Comparison of ENCODE assay signal across 24 cellular contexts in the genomic region with DNA sequence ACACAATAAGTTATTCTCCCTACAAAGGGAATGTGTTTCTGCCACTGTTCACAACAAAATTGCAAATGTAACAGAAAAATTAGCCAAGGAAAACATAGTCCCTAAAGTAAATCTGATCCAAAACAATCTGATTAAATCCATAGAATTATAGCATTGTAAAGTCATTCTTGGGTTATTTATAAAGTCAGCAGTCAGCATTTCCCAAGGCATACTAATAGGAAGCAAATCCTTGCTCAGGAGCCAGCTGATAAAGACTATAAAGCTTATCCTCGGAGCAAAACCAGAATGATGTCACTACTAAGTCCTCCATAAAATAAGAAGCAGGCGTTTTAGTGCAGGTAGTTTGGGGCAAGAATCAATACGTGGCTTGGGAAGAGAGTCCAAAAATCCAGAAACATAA.
DNase-seq lines count a peak whose midpoint lies in the region; ATAC-seq and TF ChIP-seq lines count a peak whose summit lies in the region.
"Had no signal": no experiment of that assay in that cellular context is flagged by ENCODE, and none has a peak within 500 bp of the region (broad histone marks: within the 10 kb centered on the region; RNA-seq: fewer than 3 reads in every experiment).

No MANE protein-coding gene starts in this region.

- no peaks in the 10 kb centered on the region for H3K9me3 ChIP-seq in HEK293 (ENCODE audit: control insufficient read depth, insufficient read depth, low read depth, low read length)
- H3K9me3 ChIP-seq in PC-3 (ENCODE audit: low read length): no peaks in the 10 kb centered on the region
- H3K9me3 ChIP-seq in adrenal gland (replicated peaks in 1 of 3): no peaks in the 10 kb centered on the region
- H3K9me3 ChIP-seq: A549, SK-N-SH had no signal

- peak; percentile 41 for DNase-seq in PC-3
- peak; percentile 6 for DNase-seq in fibroblast of the aortic adventitia (ENCODE audit: low read depth)
- peak; percentile 69 for DNase-seq in retinal pigment epithelial cell (ENCODE audit: low read depth)
- no peak for DNase-seq in OCI-M1 (lab: John Stamatoyannopoulos, UW)
- no peak for DNase-seq in MV-4-11 (lab: John Stamatoyannopoulos, UW)
- DNase-seq in adrenal gland: no peak
- DNase-seq: C1 segment of cervical spinal cord; CD4-positive, alpha-beta memory T cell; COR-L47; DMS79; EL; GDM1; GOT3; HCEC 1CT; IMR-90; KG1; NCI-H1092 treated with DMSO at 0.1 percent for 48 hours; NCI-H187 treated with DMSO at 0.1 percent for 48 hours; NCI-H524 treated with DMSO at 0.1 percent for 48 hours; NCI-H774; SIG-M5; SK-N-SH had no signal

- H3K36me3 ChIP-seq in HEK293 (ENCODE audit: control insufficient read depth in 2 of 2, insufficient read depth in 1 of 2, low read length in 2 of 2) (no peaks in the 10 kb centered on the region), PC-3 (ENCODE audit: low read depth, low read length) (no peaks in the 10 kb centered on the region), adrenal gland (replicated peaks in 1 of 2) (no peaks in the 10 kb centered on the region)

- POLR2A ChIA-PET in HEK293 (lab: Yijun Ruan, JAX) (interaction anchor here (0.6 kb wide), 1 partner anchor 373 kb away, joined by 6 read pairs; no protein-coding TSS in a partner anchor), PC-3 (lab: Charles Lee; ENCODE audit: unreplicated experiment) (interaction anchor here (0.6 kb wide), 1 partner anchor 292 kb away, joined by 3 read pairs; no protein-coding TSS in a partner anchor)

- H3K27me3 ChIP-seq in PC-3 (ENCODE audit: low read length) (no peaks in the 10 kb centered on the region), adrenal gland (peaks cover 3% of the 10 kb centered on the region)

- no peak for TF ChIP-seq POLR2A in adrenal gland (IDR thresholded peaks at IDR 0.05)

- BruUV-seq in PC-3 (replicated peaks; lab: Mats Ljungman, UMichigan): no TSS peak

- no peak overlapping the region for H3K9ac ChIP-seq in PC-3 (ENCODE audit: low read length)
- H3K9ac ChIP-seq: SK-N-SH had no signal

- intact Hi-C loops in PC-3 (cut with micrococcal nuclease) (loop anchor here (1.0 to 10.0 kb wide), 3 partner anchors 67 to 553 kb away; a partner anchor contains a TSS), adrenal gland (cut with DNase I) (loop anchor here in 1 of 2 donors (5.0 to 10.0 kb wide), 2 partner anchors 295 to 473 kb away; no protein-coding TSS in a partner anchor)

- H3K4me1 ChIP-seq in HEK293 (ENCODE audit: control insufficient read depth, insufficient read depth, low read length) (peaks cover 15% of the 10 kb centered on the region), PC-3 (ENCODE audit: insufficient read depth, low read length) (peaks cover 29% of the 10 kb centered on the region), adrenal gland (replicated peaks in 1 of 2) (peaks cover 0 to 6% of the 10 kb centered on the region in 2 donors)
- H3K4me1 ChIP-seq: A549 had no signal

- H3F3A ChIP-seq in PC-3 (ENCODE audit: low read length, unreplicated experiment): no peaks in the 10 kb centered on the region

- H3K27ac ChIP-seq in HEK293 (ENCODE audit: extremely low read depth, low read depth, low read length): no peak overlapping the region
- H3K27ac ChIP-seq in PC-3 (ENCODE audit: low read length): no peak overlapping the region
- no peak overlapping the region for H3K27ac ChIP-seq in adrenal gland
- H3K27ac ChIP-seq: A549 had no signal

- ATAC-seq in PC-3: peak; percentile 25
- ATAC-seq: A549 had no signal

- H3K4me2 ChIP-seq in PC-3 (ENCODE audit: low read length): no peak overlapping the region
- H3K4me2 ChIP-seq: A549, SK-N-SH had no signal

- H2AFZ ChIP-seq in PC-3 (ENCODE audit: low read length): no peak overlapping the region

- no peak for TF ChIP-seq CTCF in HEK293 (tag by site-specific recombination; IDR thresholded peaks at IDR 0.05)
- no peak for TF ChIP-seq CTCF in PC-3 (conservative IDR thresholded peaks at IDR 0.05; ENCODE audit: low read depth, low read length)
- TF ChIP-seq CTCF in fibroblast of the aortic adventitia (IDR thresholded peaks at IDR 0.05; ENCODE audit: insufficient read depth, low read length): no peak
- no peak for TF ChIP-seq CTCF in retinal pigment epithelial cell (conservative IDR thresholded peaks at IDR 0.05; ENCODE audit: low read depth, low read length)
- no peak for TF ChIP-seq CTCF in adrenal gland (IDR thresholded peaks at IDR 0.05)

- H3K9me2 ChIP-seq in PC-3 (replicated peaks; ENCODE audit: low read length): no peaks in the 10 kb centered on the region
- H3K9me2 ChIP-seq: SK-N-SH had no signal

- no peaks in the 10 kb centered on the region for H3K79me2 ChIP-seq in PC-3 (ENCODE audit: low read length)

- H3K4me3 ChIP-seq in HEK293 (ENCODE audit: low read depth, low read length): no peak overlapping the region
- H3K4me3 ChIP-seq in PC-3 (ENCODE audit: low read length): no peak overlapping the region
- H3K4me3 ChIP-seq in fibroblast of the aortic adventitia (ENCODE audit: low read depth, low read length): no peak overlapping the region
- no peak overlapping the region for H3K4me3 ChIP-seq in retinal pigment epithelial cell (ENCODE audit: low read length)
- no peak overlapping the region for H3K4me3 ChIP-seq in adrenal gland
- H3K4me3 ChIP-seq: A549 had no signal

- WGBS in adrenal gland, 4 donors: 59 to 67% (median 64%) methylated on average over 3 of the region's 3 CpGs

- CTCF ChIA-PET in HEK293 (lab: Yijun Ruan, JAX): interaction anchor here (0.7 to 3.8 kb wide), 20 partner anchors 11 to 481 kb away, joined by 3 to 26 read pairs (median 4); no protein-coding TSS in a partner anchor
- CTCF ChIA-PET in PC-3 (lab: Charles Lee): interaction anchor here (0.5 to 1.7 kb wide), 6 partner anchors 67 to 551 kb away, joined by 3 to 6 read pairs (median 3); a partner anchor contains a TSS

- H4K20me1 ChIP-seq in PC-3 (ENCODE audit: low read length): no peaks in the 10 kb centered on the region

TF ChIP-seq in HEK293, 187 proteins besides CTCF, POLR2A, EP300 and RAD21:
- TF ChIP-seq ZNF132 (tag by site-specific recombination; IDR thresholded peaks at IDR 0.05; ENCODE audit: borderline replicate concordance) (no peak), ZNF701 (tag by site-specific recombination; IDR thresholded peaks at IDR 0.05) (no peak), ZNF837 (tag by site-specific recombination; IDR thresholded peaks at IDR 0.05) (no peak), ZNF2 (tag by site-specific recombination; IDR thresholded peaks at IDR 0.05) (no peak), ZNF202 (tag by site-specific recombination; IDR thresholded peaks at IDR 0.05; ENCODE audit: borderline replicate concordance) (no peak), ZNF629 (tag by site-specific recombination; IDR thresholded peaks at IDR 0.05) (0 out of 2 replicates have a peak, but pooled peaks have one; percentile 21), ZNF394 (tag by site-specific recombination; IDR thresholded peaks at IDR 0.05; ENCODE audit: borderline replicate concordance) (peak; percentile 23; the same call in 1 of the 2 replicates)
- TF ChIP-seq, protein P1, sequence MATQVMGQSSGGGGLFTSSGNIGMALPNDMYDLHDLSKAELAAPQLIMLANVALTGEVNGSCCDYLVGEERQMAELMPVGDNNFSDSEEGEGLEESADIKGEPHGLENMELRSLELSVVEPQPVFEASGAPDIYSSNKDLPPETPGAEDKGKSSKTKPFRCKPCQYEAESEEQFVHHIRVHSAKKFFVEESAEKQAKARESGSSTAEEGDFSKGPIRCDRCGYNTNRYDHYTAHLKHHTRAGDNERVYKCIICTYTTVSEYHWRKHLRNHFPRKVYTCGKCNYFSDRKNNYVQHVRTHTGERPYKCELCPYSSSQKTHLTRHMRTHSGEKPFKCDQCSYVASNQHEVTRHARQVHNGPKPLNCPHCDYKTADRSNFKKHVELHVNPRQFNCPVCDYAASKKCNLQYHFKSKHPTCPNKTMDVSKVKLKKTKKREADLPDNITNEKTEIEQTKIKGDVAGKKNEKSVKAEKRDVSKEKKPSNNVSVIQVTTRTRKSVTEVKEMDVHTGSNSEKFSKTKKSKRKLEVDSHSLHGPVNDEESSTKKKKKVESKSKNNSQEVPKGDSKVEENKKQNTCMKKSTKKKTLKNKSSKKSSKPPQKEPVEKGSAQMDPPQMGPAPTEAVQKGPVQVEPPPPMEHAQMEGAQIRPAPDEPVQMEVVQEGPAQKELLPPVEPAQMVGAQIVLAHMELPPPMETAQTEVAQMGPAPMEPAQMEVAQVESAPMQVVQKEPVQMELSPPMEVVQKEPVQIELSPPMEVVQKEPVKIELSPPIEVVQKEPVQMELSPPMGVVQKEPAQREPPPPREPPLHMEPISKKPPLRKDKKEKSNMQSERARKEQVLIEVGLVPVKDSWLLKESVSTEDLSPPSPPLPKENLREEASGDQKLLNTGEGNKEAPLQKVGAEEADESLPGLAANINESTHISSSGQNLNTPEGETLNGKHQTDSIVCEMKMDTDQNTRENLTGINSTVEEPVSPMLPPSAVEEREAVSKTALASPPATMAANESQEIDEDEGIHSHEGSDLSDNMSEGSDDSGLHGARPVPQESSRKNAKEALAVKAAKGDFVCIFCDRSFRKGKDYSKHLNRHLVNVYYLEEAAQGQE (tag by site-specific recombination; IDR thresholded peaks at IDR 0.05): no peak

Comparison
In these comparisons a context has a peak if more than half of its experiments do, and no peak if none do; other contexts are left out.
1. DNase-seq: peak in PC-3 (single experiment), fibroblast of the aortic adventitia (single experiment) and retinal pigment epithelial cell (single experiment); none in OCI-M1 (single experiment), MV-4-11 (single experiment) and adrenal gland (0 of 7).